8 cellular contexts compared by ENCODE assay signal in genomic region chr4:41215969-41216293, GRCh38. TPM values are rescaled to one million over a fixed set of nuclear protein-coding genes. Genes with fewer than 3 reads are reported as not detected.
A peak's percentile ranks its signal among the peaks of the same experiment; 100 is the strongest.
DNase-seq lines count a peak whose midpoint lies in the region; ATAC-seq and TF ChIP-seq lines count a peak whose summit lies in the region.

No MANE protein-coding gene starts in this region.

- H3K4me3 Mint-ChIP-seq in activated naive CD8-positive, alpha-beta T cell treated with anti-CD3 and anti-CD28 coated beads, Interleukin-2, amount 50 U/mL, for 24 hours = peak overlapping the region; percentile 60

- H3K36me3 Mint-ChIP-seq in activated naive CD8-positive, alpha-beta T cell treated with anti-CD3 and anti-CD28 coated beads, Interleukin-2, amount 50 U/mL, for 24 hours (ENCODE audit: low read depth) = no peaks in the 10 kb centered on the region

- H3K27ac ChIP-seq in left lung (peak overlapping the region; percentile 54 to 89), thyroid gland (peak overlapping the region; percentile 87 to 90 (median 90))

- no peaks in the 10 kb centered on the region for H3K9me3 ChIP-seq in left lung
- H3K9me3 ChIP-seq in thyroid gland = no peaks in the 10 kb centered on the region

- peak; percentile 69 for DNase-seq in activated CD8-positive, alpha-beta memory T cell treated with anti-CD3 and anti-CD28 coated beads for 24 hours
- no peak for DNase-seq in activated CD8-positive, alpha-beta memory T cell treated with anti-CD3 and anti-CD28 coated beads, Interleukin-2, amount 50 U/mL, for 48 hours
- peak; percentile 4 for DNase-seq in activated naive CD8-positive, alpha-beta T cell treated with anti-CD3 and anti-CD28 coated beads, Interleukin-2, amount 50 U/mL, for 24 hours
- DNase-seq in left lung (no peak), thyroid gland (no peak), H4 (ENCODE audit: low spot score) (no peak)
- no peak for DNase-seq in stimulated activated CD4-positive, alpha-beta T cell treated with anti-CD3 and anti-CD28 coated beads, Interleukin-1b, Interleukin-23, amount 100 ng/mL, for 48 hours
- no peak for DNase-seq in effector CD8-positive, alpha-beta T cell (lab: John Stamatoyannopoulos, UW)

- no peak for TF ChIP-seq POLR2A in thyroid gland (IDR thresholded peaks at IDR 0.05)

- H3K27me3 ChIP-seq in left lung (peaks cover 0 to 64% of the 10 kb centered on the region in 2 donors), thyroid gland (no peaks in the 10 kb centered on the region)

- H3K27me3 Mint-ChIP-seq in activated naive CD8-positive, alpha-beta T cell treated with anti-CD3 and anti-CD28 coated beads, Interleukin-2, amount 50 U/mL, for 24 hours = peaks cover 59% of the 10 kb centered on the region

- H3K4me1 ChIP-seq in left lung = peaks cover 6 to 53% of the 10 kb centered on the region in 2 donors
- peaks cover 19 to 32% of the 10 kb centered on the region in 2 donors for H3K4me1 ChIP-seq in thyroid gland

- WGBS in thyroid gland, 2 donors = 15 to 34% methylated on average over 6 to 8 of the region's 8 CpGs

- peak overlapping the region; percentile 16 for H3K27ac Mint-ChIP-seq in activated naive CD8-positive, alpha-beta T cell treated with anti-CD3 and anti-CD28 coated beads, Interleukin-2, amount 50 U/mL, for 24 hours

- TF ChIP-seq CTCF in left lung (IDR thresholded peaks at IDR 0.05) (no peak), thyroid gland (IDR thresholded peaks at IDR 0.05) (no peak)

- ATAC-seq in activated naive CD8-positive, alpha-beta T cell treated with anti-CD3 and anti-CD28 coated beads, Interleukin-2, amount 50 U/mL, for 24 hours = no peak
- no peak for ATAC-seq in left lung

- H3K9me3 Mint-ChIP-seq in activated naive CD8-positive, alpha-beta T cell treated with anti-CD3 and anti-CD28 coated beads, Interleukin-2, amount 50 U/mL, for 24 hours = no peaks in the 10 kb centered on the region

- H3K4me1 Mint-ChIP-seq in activated naive CD8-positive, alpha-beta T cell treated with anti-CD3 and anti-CD28 coated beads, Interleukin-2, amount 50 U/mL, for 24 hours = peaks cover 26% of the 10 kb centered on the region

- H3K4me3 ChIP-seq in left lung (peak overlapping the region; percentile 50 to 64), thyroid gland (replicated peaks in 1 of 3) (peak overlapping the region in 2 of 3 donors; percentile 16 to 58)

- no peaks in the 10 kb centered on the region for H3K36me3 ChIP-seq in left lung
- no peaks in the 10 kb centered on the region for H3K36me3 ChIP-seq in thyroid gland

- intact Hi-C loops in left lung (cut with DNase I) = no loop called here
- intact Hi-C loops in thyroid gland (cut with DNase I) = no loop called here

RNA-seq across cellular contexts. Expression of gene APBB2, which starts 1.6 kb away (rescaled TPM):
- total RNA-seq in left lung (10 to 100 TPM; 55.6 to 94.8 TPM), thyroid gland (100 to 1,000 TPM; 174 to 253 (median 199) TPM)
- 25.5 and 25.7 TPM in 2 replicates for total RNA-seq in H4 (2014; rRNA removed; shearing (Covaris generic))

RNA-seq across cellular contexts. Expression of gene UCHL1, which starts 40.8 kb away (rescaled TPM):
- total RNA-seq in left lung (10 to 100 TPM; 26.5 to 31.6 TPM), thyroid gland (100 to 1,000 TPM in 2 of 4 donors, 10 to 100 TPM in 2; 28.2 to 245 (median 116) TPM)
- total RNA-seq in H4 (2014; rRNA removed; shearing (Covaris generic)) = 3,870 and 4,075 TPM in 2 replicates

Comparison
In these comparisons a context has a peak if more than half of its experiments do, and no peak if none do; other contexts are left out.
1. DNase-seq: peak in activated CD8-positive, alpha-beta memory T cell treated with anti-CD3 and anti-CD28 coated beads for 24 hours (single experiment) and activated naive CD8-positive, alpha-beta T cell treated with anti-CD3 and anti-CD28 coated beads, Interleukin-2, amount 50 U/mL, for 24 hours (single experiment); none in activated CD8-positive, alpha-beta memory T cell treated with anti-CD3 and anti-CD28 coated beads, Interleukin-2, amount 50 U/mL, for 48 hours (single experiment), left lung (0 of 2), thyroid gland (0 of 2), H4 (single experiment), stimulated activated CD4-positive, alpha-beta T cell treated with anti-CD3 and anti-CD28 coated beads, Interleukin-1b, Interleukin-23, amount 100 ng/mL, for 48 hours (single experiment) and effector CD8-positive, alpha-beta T cell (single experiment).
2. RNA of gene UCHL1, which starts 40.8 kb away (total RNA-seq): 3,870 to 4,075 TPM in H4; 28.2 to 245 TPM in thyroid gland and 26.5 to 31.6 TPM in left lung; every median in the first group is over 10 times any median in the second.